ENCODE assay signal across 26 cellular contexts in the genomic region with DNA sequence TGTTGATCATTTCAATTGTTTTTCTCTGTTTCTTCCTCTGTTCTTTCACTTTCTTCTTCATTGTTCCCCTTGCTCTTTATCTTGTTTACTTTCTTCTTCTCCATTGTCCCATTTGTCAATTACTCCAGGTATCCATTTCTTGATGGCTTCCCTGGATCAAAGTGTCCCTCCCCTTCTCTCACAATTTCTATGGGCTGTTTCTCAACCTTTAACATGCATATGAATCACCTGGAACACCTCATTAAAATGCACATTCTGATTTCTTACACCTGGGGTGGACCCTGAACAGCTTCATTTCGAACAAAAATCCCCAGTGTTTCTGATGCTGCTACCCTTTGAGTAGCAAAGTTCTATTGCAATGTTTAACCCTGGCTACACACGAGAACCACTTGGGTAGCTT.
A peak's percentile ranks its signal among the peaks of the same experiment; 100 is the strongest.
DNase-seq lines count a peak whose midpoint lies in the region; ATAC-seq and TF ChIP-seq lines count a peak whose summit lies in the region.
"Had no signal": no experiment of that assay in that cellular context is flagged by ENCODE, and none has a peak within 500 bp of the region (broad histone marks: within the 10 kb centered on the region; RNA-seq: fewer than 3 reads in every experiment).

No MANE protein-coding gene starts in this region.

- TF ChIP-seq CTCF in WTC11 (IDR thresholded peaks at IDR 0.05) (no peak), mesothelial cell of epicardium (IDR thresholded peaks at IDR 0.05; ENCODE audit: unreplicated experiment) (no peak)

- peaks cover 23% of the 10 kb centered on the region for H3K27me3 Mint-ChIP-seq in WTC11 (ENCODE audit: low read depth)
- H3K27me3 Mint-ChIP-seq in mesothelial cell of epicardium (ENCODE audit: low read depth) = no peaks in the 10 kb centered on the region
- H3K27me3 Mint-ChIP-seq: CD4-positive, alpha-beta T cell; IgD-negative memory B cell had no signal

- DNase-seq in WTC11 (ENCODE audit: low spot score) (no peak), iPS DF 6.9 (ENCODE audit: low read depth, low spot score) (peak; percentile 33), mesothelial cell of epicardium (ENCODE audit: low spot score in 2 of 2, unreplicated experiment in 2 of 2) (no peak), NCI-H1092 treated with DMSO at 0.1 percent for 48 hours (lab: John Stamatoyannopoulos, UW) (no peak), right cardiac atrium (no peak)
- DNase-seq: AML-193; CD4-positive, alpha-beta T cell; DMS53; GOT3; MM.1S; NCI-H1417; NCI-H1694; NCI-H2081; NCI-H524; NCI-H748 treated with DMSO at 0.1 percent for 48 hours; NK-92 treated with Interleukin-12 subunit alpha and Interleukin-12 subunit beta, amount 100 ng/mL, for 24 hours; PC-3; SJCRH30 had no signal

- H3K36me3 Mint-ChIP-seq in WTC11 (peaks cover 18% of the 10 kb centered on the region), mesothelial cell of epicardium (no peaks in the 10 kb centered on the region)
- H3K36me3 Mint-ChIP-seq: IgD-negative memory B cell had no signal

- H3K4me3 Mint-ChIP-seq in WTC11 (peak overlapping the region; percentile 21), mesothelial cell of epicardium (no peak overlapping the region)
- H3K4me3 Mint-ChIP-seq: CD4-positive, alpha-beta T cell; IgD-negative memory B cell had no signal

- H3K4me3 ChIP-seq in HUES48 (ENCODE audit: low read depth, low read length) (0 out of 2 replicates have a peak overlapping the region, but pooled peaks have one; percentile 24), iPS DF 6.9 (ENCODE audit: low read length) (no peak overlapping the region), right cardiac atrium (ENCODE audit: low read length) (no peak overlapping the region)
- H3K4me3 ChIP-seq: A549; BLaER1 treated with 17β-estradiol and CSF1 and Interleukin-3, amounts not matched to agents 10 nM and 100 nM; SJCRH30 had no signal

- peak; percentile 80 for ATAC-seq in WTC11
- ATAC-seq in right cardiac atrium = no peak
- no peak for ATAC-seq in HG02623 (IDR thresholded peaks at IDR 0.05; ENCODE audit: unreplicated experiment)
- ATAC-seq: A549, PC-3, Right ventricle myocardium inferior, SK-N-SH treated with all-trans-retinoic acid at 6 μM for 48 hours had no signal

- peaks cover 42% of the 10 kb centered on the region for H3K4me1 ChIP-seq in HUES48 (ENCODE audit: control insufficient read depth, insufficient read depth, low read length)
- H3K4me1 ChIP-seq in iPS DF 6.9 (ENCODE audit: control insufficient read depth, insufficient read depth, low read length) = no peaks in the 10 kb centered on the region
- no peaks in the 10 kb centered on the region for H3K4me1 ChIP-seq in right cardiac atrium (ENCODE audit: control insufficient read depth, insufficient read depth, low read length)
- H3K4me1 ChIP-seq: A549; BLaER1 treated with 17β-estradiol and CSF1 and Interleukin-3, amounts not matched to agents 10 nM and 100 nM; SJCRH30 had no signal

- intact Hi-C loops in right cardiac atrium (cut with DNase I) = no loop called here

- no peaks in the 10 kb centered on the region for H3K27me3 ChIP-seq in HUES48 (ENCODE audit: control insufficient read depth, insufficient read depth, low read length)
- no peaks in the 10 kb centered on the region for H3K27me3 ChIP-seq in iPS DF 6.9 (ENCODE audit: control insufficient read depth, insufficient read depth, low read length)
- no peaks in the 10 kb centered on the region for H3K27me3 ChIP-seq in right cardiac atrium (ENCODE audit: control insufficient read depth, insufficient read depth)
- H3K27me3 ChIP-seq: BLaER1 treated with 17β-estradiol and CSF1 and Interleukin-3, amounts not matched to agents 10 nM and 100 nM; SJCRH30 had no signal

- H3K4me1 Mint-ChIP-seq in WTC11 = peaks cover 66% of the 10 kb centered on the region
- peaks cover 16% of the 10 kb centered on the region for H3K4me1 Mint-ChIP-seq in mesothelial cell of epicardium
- H3K4me1 Mint-ChIP-seq: IgD-negative memory B cell had no signal

- H3K36me3 ChIP-seq in HUES48 (ENCODE audit: control insufficient read depth, insufficient read depth, low read length) (no peaks in the 10 kb centered on the region), iPS DF 6.9 (ENCODE audit: control insufficient read depth, insufficient read depth, low read length) (no peaks in the 10 kb centered on the region)
- H3K36me3 ChIP-seq: BLaER1 treated with 17β-estradiol and CSF1 and Interleukin-3, amounts not matched to agents 10 nM and 100 nM; SJCRH30 had no signal

- H3K9ac ChIP-seq in HUES48 (ENCODE audit: low read depth, low read length) = no peak overlapping the region
- H3K9ac ChIP-seq: BLaER1 treated with 17β-estradiol and CSF1 and Interleukin-3, amounts not matched to agents 10 nM and 100 nM; KMS-11 had no signal

- no CpG with 5 or more reads among the region's 2 CpGs for WGBS in iPS DF 6.9 (ENCODE audit: insufficient coverage, insufficient read length)
- 45% methylated on average over 2 of the region's 2 CpGs for WGBS in right cardiac atrium

- CTCF ChIA-PET in WTC11 (lab: Charles Lee) = interaction anchor here (1.8 kb wide), 1 partner anchor 450 kb away, joined by 4 read pairs; no protein-coding TSS in a partner anchor

- peak overlapping the region; percentile 79 for H3K27ac ChIP-seq in HUES48 (ENCODE audit: low read depth, low read length)
- no peak overlapping the region for H3K27ac ChIP-seq in iPS DF 6.9 (ENCODE audit: low read length)
- H3K27ac ChIP-seq in right cardiac atrium (ENCODE audit: low read length) = no peak overlapping the region
- H3K27ac ChIP-seq: A549; BLaER1 treated with 17β-estradiol and CSF1 and Interleukin-3, amounts not matched to agents 10 nM and 100 nM; KMS-11; SJCRH30 had no signal

- H3K9me3 Mint-ChIP-seq in WTC11 = peaks cover 11% of the 10 kb centered on the region
- peaks cover 6% of the 10 kb centered on the region for H3K9me3 Mint-ChIP-seq in mesothelial cell of epicardium
- H3K9me3 Mint-ChIP-seq: CD4-positive, alpha-beta T cell had no signal

- H3K9me3 ChIP-seq in HUES48 (ENCODE audit: control insufficient read depth, insufficient read depth, low read length) = no peaks in the 10 kb centered on the region
- no peaks in the 10 kb centered on the region for H3K9me3 ChIP-seq in iPS DF 6.9 (ENCODE audit: control insufficient read depth, insufficient read depth, low read length)
- H3K9me3 ChIP-seq in right cardiac atrium (ENCODE audit: control insufficient read depth, low read length) = no peaks in the 10 kb centered on the region
- H3K9me3 ChIP-seq: A549, SJCRH30 had no signal

- POLR2A ChIA-PET in WTC11 (lab: Charles Lee) = no interaction called here

- H3K27ac Mint-ChIP-seq in WTC11 (peak overlapping the region; percentile 78), mesothelial cell of epicardium (peak overlapping the region; percentile 37)
- H3K27ac Mint-ChIP-seq: CD4-positive, alpha-beta T cell; IgD-negative memory B cell had no signal

TF ChIP-seq in WTC11, 78 proteins besides CTCF, POLR2A, EP300 and RAD21 (continues in another document):
- TF ChIP-seq ZNF232 (CRISPR knock-in tag; IDR thresholded peaks at IDR 0.05) (no peak), ZNF671 (CRISPR knock-in tag; IDR thresholded peaks at IDR 0.05) (no peak), CREB1 (CRISPR knock-in tag; IDR thresholded peaks at IDR 0.05) (no peak), ZNF425 (CRISPR knock-in tag; conservative IDR thresholded peaks at IDR 0.05) (no peak), FOXP4 (CRISPR knock-in tag; IDR thresholded peaks at IDR 0.05) (peak; percentile 78; the same call in 1 of the 2 replicates), NFE2L1 (CRISPR knock-in tag; IDR thresholded peaks at IDR 0.05) (0 out of 2 replicates have a peak, but pooled peaks have one; percentile 27), ZNF396 (CRISPR knock-in tag; IDR thresholded peaks at IDR 0.05; ENCODE audit: borderline replicate concordance) (no peak), FOXJ3 (CRISPR knock-in tag; IDR thresholded peaks at IDR 0.05; ENCODE audit: borderline replicate concordance) (peak; percentile 63; the same call in 1 of the 2 replicates), IRF1 (CRISPR knock-in tag; IDR thresholded peaks at IDR 0.05) (no peak), ZNF219 (CRISPR knock-in tag; IDR thresholded peaks at IDR 0.05; ENCODE audit: borderline replicate concordance) (no peak)
